7 cellular contexts compared by ENCODE assay signal in the genomic region with DNA sequence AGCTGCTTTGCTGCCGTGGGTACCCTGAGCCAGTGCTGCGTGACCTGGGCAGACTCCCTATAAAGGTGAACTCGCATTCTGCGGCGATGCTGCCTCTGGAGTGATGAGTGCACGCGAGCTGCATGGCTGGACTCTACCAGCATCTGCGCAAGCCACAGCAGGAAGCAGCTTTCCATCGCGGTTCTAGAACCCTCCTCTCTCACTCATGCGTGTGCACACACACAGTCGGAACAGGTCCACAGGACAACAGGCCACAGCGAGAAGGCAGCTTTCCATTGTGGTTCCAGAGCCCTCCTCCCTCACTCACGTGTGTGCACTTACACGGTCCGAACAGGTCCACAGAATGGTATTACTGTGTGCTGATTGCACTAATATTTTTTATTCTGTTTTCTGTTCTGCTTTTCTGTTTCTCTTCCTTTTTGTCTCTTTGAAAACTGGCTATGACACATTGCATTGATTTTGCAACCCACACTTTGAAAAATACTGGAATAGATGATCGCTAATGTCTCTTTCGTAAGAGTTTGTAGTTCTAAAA.
DNase-seq lines count a peak whose midpoint lies in the region; ATAC-seq and TF ChIP-seq lines count a peak whose summit lies in the region.
"Not testable (repeated sequence)": the region's sequence is repeated elsewhere in the genome, so short reads cannot be mapped to it uniquely, and the experiment has no call there.

No MANE protein-coding gene starts in this region.

- peak overlapping the region; percentile 97 for H3K27ac ChIP-seq in OCI-LY7 (ENCODE audit: low read depth, low read length, poor library complexity, severe bottlenecking)

- not testable (repeated sequence) for TF ChIP-seq CTCF in OCI-LY7 (conservative IDR thresholded peaks at IDR 0.05; ENCODE audit: low read length)

- intact Hi-C loops in OCI-LY7 (cut with micrococcal nuclease; ENCODE audit: unreplicated experiment); left colon (cut with DNase I, micrococcal nuclease): not testable (repeated sequence)

- CTCF ChIA-PET in OCI-LY7 (lab: Charles Lee; ENCODE audit: unreplicated experiment) = not testable (repeated sequence)

- H2AFZ ChIP-seq in OCI-LY7 (ENCODE audit: low read length) = not testable (repeated sequence)

- not testable (repeated sequence) for H3K9me3 ChIP-seq in OCI-LY7 (ENCODE audit: low read length)

- ATAC-seq in GM18517 (IDR thresholded peaks at IDR 0.05; ENCODE audit: unreplicated experiment) = peak; percentile 51
- peak; percentile 60 for ATAC-seq in GM19395 (IDR thresholded peaks at IDR 0.05; ENCODE audit: unreplicated experiment)
- ATAC-seq in GM21723 (IDR thresholded peaks at IDR 0.05; ENCODE audit: unreplicated experiment) = peak; percentile 62
- ATAC-seq in HG03025 (IDR thresholded peaks at IDR 0.05; ENCODE audit: low FRiP score, unreplicated experiment) = peak; percentile 50
- ATAC-seq in HG03520 (IDR thresholded peaks at IDR 0.05; ENCODE audit: unreplicated experiment) = peak; percentile 31
- ATAC-seq in left colon = peak; percentile 25

- DNase-seq in OCI-LY7 (ENCODE audit: low spot score) = peak; percentile 81
- DNase-seq in left colon = peak in 1 of 2 donors; percentile 33

- not testable (repeated sequence) for H3K79me2 ChIP-seq in OCI-LY7 (ENCODE audit: insufficient read depth, low read depth, low read length)

- POLR2A ChIA-PET in OCI-LY7 (lab: Charles Lee) = not testable (repeated sequence)

- not testable (repeated sequence) for H3K9me2 ChIP-seq in OCI-LY7 (ENCODE audit: insufficient read depth, low read length)

- peak overlapping the region; percentile 65 for H3K4me2 ChIP-seq in OCI-LY7 (ENCODE audit: low read length)

- H3K36me3 ChIP-seq in OCI-LY7 (ENCODE audit: insufficient read depth, low read length) = not testable (repeated sequence)

- H3K4me3 ChIP-seq in OCI-LY7 (ENCODE audit: low read depth, low read length, poor library complexity, severe bottlenecking) = peak overlapping the region; percentile 48

- TSS peak; percentile 30 for BruUV-seq in OCI-LY7 (replicated peaks; lab: Mats Ljungman, UMichigan)

- peaks cover 75% of the 10 kb centered on the region for H3K4me1 ChIP-seq in OCI-LY7 (ENCODE audit: insufficient read depth, low read length, poor library complexity, severe bottlenecking)

- not testable (repeated sequence) for H4K20me1 ChIP-seq in OCI-LY7 (ENCODE audit: insufficient read depth, low read length)
